Comparison of ENCODE assay signal across 2 cellular contexts in genomic region chr17:75524269-75524970, GRCh38.
TF ChIP-seq lines count a peak whose summit lies in the region.

No MANE protein-coding gene starts in this region.

TF ChIP-seq in K562, 482 proteins besides CTCF, POLR2A, EP300 and RAD21:
- TF ChIP-seq ZNF311 (CRISPR knock-in tag; IDR thresholded peaks at IDR 0.05) (no peak), KDM5B (IDR thresholded peaks at IDR 0.05; ENCODE audit: insufficient replicate concordance, low read depth, low read length) (peak; percentile 11), RBM39 (optimal IDR thresholded peaks at IDR 0.05; ENCODE audit: low read depth, low read length) (no peak), ZSCAN32 (CRISPR knock-in tag; IDR thresholded peaks at IDR 0.05) (no peak)

TF ChIP-seq in HepG2, 621 proteins besides CTCF, POLR2A, EP300 and RAD21:
- TF ChIP-seq CERS6 (CRISPR knock-in tag; IDR thresholded peaks at IDR 0.05) (no peak), GPN1 (CRISPR knock-in tag; IDR thresholded peaks at IDR 0.05; ENCODE audit: borderline replicate concordance) (no peak), HMG20B (CRISPR knock-in tag; conservative IDR thresholded peaks at IDR 0.05) (peak; percentile 54; the same call in 1 of the 2 replicates), ZBTB7A (CRISPR knock-in tag; IDR thresholded peaks at IDR 0.05) (peak; percentile 24; the same call in 1 of the 2 replicates), NFKBIZ (CRISPR knock-in tag; IDR thresholded peaks at IDR 0.05) (no peak), ZNF18 (CRISPR knock-in tag; IDR thresholded peaks at IDR 0.05; ENCODE audit: insufficient replicate concordance) (peak; percentile 6), ERF (CRISPR knock-in tag; IDR thresholded peaks at IDR 0.05) (no peak), NR2F1 (CRISPR knock-in tag; IDR thresholded peaks at IDR 0.05) (no peak), ZNF547 (CRISPR knock-in tag; IDR thresholded peaks at IDR 0.05) (no peak), LCORL (IDR thresholded peaks at IDR 0.05) (no peak), LCORL (CRISPR knock-in tag; IDR thresholded peaks at IDR 0.05) (no peak), ZNF746 (CRISPR knock-in tag; IDR thresholded peaks at IDR 0.05) (no peak), CHCHD3 (CRISPR knock-in tag; IDR thresholded peaks at IDR 0.05) (0 out of 2 replicates have a peak, but pooled peaks have one; percentile 8), ZNF614 (CRISPR knock-in tag; IDR thresholded peaks at IDR 0.05; ENCODE audit: borderline replicate concordance) (0 out of 2 replicates have a peak, but pooled peaks have one; percentile 17), DNMT1 (CRISPR knock-in tag; IDR thresholded peaks at IDR 0.05) (no peak), ZNF841 (CRISPR knock-in tag; IDR thresholded peaks at IDR 0.05; ENCODE audit: borderline replicate concordance) (no peak), ATRX (CRISPR knock-in tag; IDR thresholded peaks at IDR 0.05; ENCODE audit: borderline replicate concordance) (no peak), ELK4 (CRISPR knock-in tag; IDR thresholded peaks at IDR 0.05; ENCODE audit: borderline replicate concordance) (no peak), EZH2 (conservative IDR thresholded peaks at IDR 0.05; ENCODE audit: low read depth, low read length) (no peak), ZBTB34 (CRISPR knock-in tag; IDR thresholded peaks at IDR 0.05) (peak; percentile 10; the same call in 1 of the 2 replicates), HOXA7 (CRISPR knock-in tag; IDR thresholded peaks at IDR 0.05) (no peak), CENPT (CRISPR knock-in tag; IDR thresholded peaks at IDR 0.05; ENCODE audit: low read depth) (peak; percentile 73; the same call in 1 of the 2 replicates), REL (CRISPR knock-in tag; conservative IDR thresholded peaks at IDR 0.05) (no peak; the same call in 1 of the 2 replicates), HDAC1 (CRISPR knock-in tag; IDR thresholded peaks at IDR 0.05) (no peak), ZKSCAN1 (IDR thresholded peaks at IDR 0.05; ENCODE audit: low read length) (no peak), NR1H2 (CRISPR knock-in tag; IDR thresholded peaks at IDR 0.05; ENCODE audit: borderline replicate concordance, low read depth) (0 out of 2 replicates have a peak, but pooled peaks have one; percentile 22), ZNF274 (CRISPR knock-in tag; IDR thresholded peaks at IDR 0.05) (no peak), TRIM22 (IDR thresholded peaks at IDR 0.05) (no peak), ZNF577 (CRISPR knock-in tag; IDR thresholded peaks at IDR 0.05; ENCODE audit: borderline replicate concordance, low read depth) (no peak), ZNF143 (CRISPR knock-in tag; IDR thresholded peaks at IDR 0.05) (no peak), ZNF891 (CRISPR knock-in tag; IDR thresholded peaks at IDR 0.05) (peak; percentile 53; the same call in 1 of the 2 replicates), NFE2L1 (CRISPR knock-in tag; IDR thresholded peaks at IDR 0.05; ENCODE audit: borderline replicate concordance) (no peak), ZMAT3 (CRISPR knock-in tag; conservative IDR thresholded peaks at IDR 0.05) (no peak)
